8 cellular contexts compared by ENCODE assay signal in genomic region chr2:42361728-42362298, GRCh38. TPM values are rescaled to one million over a fixed set of nuclear protein-coding genes. Genes with fewer than 3 reads are reported as not detected.
DNase-seq lines count a peak whose midpoint lies in the region; ATAC-seq and TF ChIP-seq lines count a peak whose summit lies in the region.

No MANE protein-coding gene starts in this region.

- intact Hi-C loops in gastrocnemius medialis (cut with DNase I; ENCODE audit: low total_unique reads): loop anchor here (1.0 to 5.0 kb wide), 6 partner anchors 193 to 521 kb away; partner anchors contain the start of genes EML4 and PKDCC

- TF ChIP-seq POLR2A in gastrocnemius medialis (IDR thresholded peaks at IDR 0.05): no peak

- H3K9me3 ChIP-seq in SJSA1 (replicated peaks) (no peaks in the 10 kb centered on the region), gastrocnemius medialis (no peaks in the 10 kb centered on the region)

- TF ChIP-seq CTCF in fibroblast of the aortic adventitia (IDR thresholded peaks at IDR 0.05; ENCODE audit: insufficient read depth, low read length) (no peak), gastrocnemius medialis (IDR thresholded peaks at IDR 0.05 in 4 of 5, conservative IDR thresholded peaks at IDR 0.05 in 1 of 5) (peak in 1 of 5 experiments; percentile 6)

- ATAC-seq in GM21526 (IDR thresholded peaks at IDR 0.05; ENCODE audit: low FRiP score, unreplicated experiment) (peak; percentile 1), gastrocnemius medialis (no peak)

- H3K36me3 ChIP-seq in SJSA1: peaks cover 4% of the 10 kb centered on the region; the same call in 1 of the 2 replicates
- H3K36me3 ChIP-seq in gastrocnemius medialis: no peaks in the 10 kb centered on the region

- peak overlapping the region; percentile 77; the same call in 1 of the 2 replicates for H3K4me3 ChIP-seq in SJSA1
- peak overlapping the region; percentile 54 for H3K4me3 ChIP-seq in fibroblast of the aortic adventitia (ENCODE audit: low read depth, low read length)
- peak overlapping the region; percentile 61 to 99 (median 97) for H3K4me3 ChIP-seq in gastrocnemius medialis

- H3K27ac ChIP-seq in SJSA1: no peak overlapping the region
- peak overlapping the region; percentile 97 to 99 (median 98) for H3K27ac ChIP-seq in gastrocnemius medialis

- DNase-seq in SJSA1 (ENCODE audit: low read depth in 1 of 2, low spot score in 2 of 2) (no peak), fibroblast of the aortic adventitia (ENCODE audit: low read depth) (no peak), gastrocnemius medialis (no peak), cerebellar cortex (ENCODE audit: low spot score) (no peak), AML-193 (lab: John Stamatoyannopoulos, UW) (no peak), medulla oblongata (ENCODE audit: extremely low spot score) (no peak)
- DNase-seq in activated CD4-positive, alpha-beta T cell treated with anti-CD3 and anti-CD28 coated beads for 48 hours: no peak

- in situ Hi-C loops in gastrocnemius medialis (cut with MboI; ENCODE audit: low sequenced_read_pairs in 4 of 4): loop anchor here (5.0 to 25.0 kb wide), 6 partner anchors 257 to 517 kb away; no protein-coding TSS in a partner anchor

- H3K4me1 ChIP-seq in SJSA1 (replicated peaks) (peaks cover 9% of the 10 kb centered on the region), gastrocnemius medialis (peaks cover 31 to 36% of the 10 kb centered on the region in 2 donors)

- H3K27me3 ChIP-seq in SJSA1 (replicated peaks) (no peaks in the 10 kb centered on the region), gastrocnemius medialis (no peaks in the 10 kb centered on the region)

RNA-seq across cellular contexts. Expression of gene COX7A2L, which starts 0.8 kb away (rescaled TPM):
- total RNA-seq in SJSA1 (2014; rRNA removed; shearing (Covaris generic)): 254 and 269 TPM in 2 replicates
- total RNA-seq in fibroblast of the aortic adventitia (ENCODE audit: low replicate concordance) (181 and 197 TPM in 2 replicates), gastrocnemius medialis (10 to 100 TPM; 69.8 to 94.7 (median 89.1) TPM)
